In genomic region chr6:72626126-72626525, GRCh38 we compare ENCODE assay signal across 13 cellular contexts. TPM values are rescaled to one million over a fixed set of nuclear protein-coding genes. Genes with fewer than 3 reads are reported as not detected.
A peak's percentile ranks its signal among the peaks of the same experiment; 100 is the strongest.
DNase-seq lines count a peak whose midpoint lies in the region; ATAC-seq and TF ChIP-seq lines count a peak whose summit lies in the region.
"Had no signal": no experiment of that assay in that cellular context is flagged by ENCODE, and none has a peak within 500 bp of the region (broad histone marks: within the 10 kb centered on the region; RNA-seq: fewer than 3 reads in every experiment).

No MANE protein-coding gene starts in this region.

- H3F3A ChIP-seq in GM23248 (ENCODE audit: insufficient read depth), result peaks cover 5% of the 10 kb centered on the region; the same call in 1 of the 2 replicates
- no peaks in the 10 kb centered on the region for H3F3A ChIP-seq in neural progenitor cell (ENCODE audit: low read depth)

- no peak for TF ChIP-seq POLR2A in GM18505 (IDR thresholded peaks at IDR 0.05; ENCODE audit: borderline replicate concordance, extremely low read depth, insufficient read depth, insufficient read length)

- H3K9me2 ChIP-seq in GM23248 (ENCODE audit: insufficient read depth), result no peaks in the 10 kb centered on the region; the same call in 1 of the 2 replicates
- H3K9me2 ChIP-seq: SK-N-SH had no signal

- H3K4me1 ChIP-seq in OCI-LY3 (ENCODE audit: low read length) (peaks cover 42% of the 10 kb centered on the region), GM23248 (ENCODE audit: insufficient read depth) (peaks cover 8% of the 10 kb centered on the region), neural progenitor cell (peaks cover 10% of the 10 kb centered on the region)

- TF ChIP-seq CTCF in OCI-LY3 (IDR thresholded peaks at IDR 0.05; ENCODE audit: low read depth, low read length) (no peak), neural progenitor cell (IDR thresholded peaks at IDR 0.05) (no peak)

- H2AFZ ChIP-seq in OCI-LY3 (ENCODE audit: low read depth, low read length) (no peak overlapping the region), GM23248 (no peak overlapping the region), neural progenitor cell (replicated peaks) (no peak overlapping the region)

- in situ Hi-C loops in GM23248 (cut with MboI), result no loop called here

- H3K36me3 ChIP-seq in OCI-LY3 (replicated peaks; ENCODE audit: low read depth, low read length) (peaks cover 11% of the 10 kb centered on the region), GM23248 (ENCODE audit: low read depth) (no peaks in the 10 kb centered on the region), neural progenitor cell (no peaks in the 10 kb centered on the region)

- H3K27me3 ChIP-seq in OCI-LY3 (ENCODE audit: low read depth, low read length) (no peaks in the 10 kb centered on the region; the same call in 1 of the 2 replicates), GM23248 (replicated peaks; ENCODE audit: insufficient read depth) (no peaks in the 10 kb centered on the region), neural progenitor cell (peaks cover 39% of the 10 kb centered on the region)

- peak overlapping the region; percentile 40 for H3K4me3 ChIP-seq in OCI-LY3 (ENCODE audit: low read length)
- H3K4me3 ChIP-seq in GM23248, result no peak overlapping the region
- no peak overlapping the region for H3K4me3 ChIP-seq in neural progenitor cell

- H3K79me2 ChIP-seq in OCI-LY3 (ENCODE audit: low read length) (peaks cover 74% of the 10 kb centered on the region), GM23248 (ENCODE audit: insufficient read depth) (peaks cover 89% of the 10 kb centered on the region), neural progenitor cell (ENCODE audit: low read depth) (no peaks in the 10 kb centered on the region)

- H3K36me3 Mint-ChIP-seq in neural progenitor cell, result no peaks in the 10 kb centered on the region

- H3K4me1 Mint-ChIP-seq in neural progenitor cell, result peaks cover 1% of the 10 kb centered on the region

- H3K9ac ChIP-seq in OCI-LY3 (ENCODE audit: low read length) (no peak overlapping the region), GM23248 (no peak overlapping the region), neural progenitor cell (no peak overlapping the region)
- H3K9ac ChIP-seq: SK-N-SH had no signal

- ATAC-seq in GM18505 (IDR thresholded peaks at IDR 0.05; ENCODE audit: unreplicated experiment) (peak; percentile 38), GM19395 (IDR thresholded peaks at IDR 0.05; ENCODE audit: unreplicated experiment) (peak; percentile 58), HG02981 (IDR thresholded peaks at IDR 0.05; ENCODE audit: unreplicated experiment) (peak; percentile 40)

- H3K9me3 ChIP-seq in OCI-LY3 (ENCODE audit: insufficient read depth, low read length), result no peaks in the 10 kb centered on the region
- H3K9me3 ChIP-seq in GM23248 (ENCODE audit: low read depth), result no peaks in the 10 kb centered on the region
- H3K9me3 ChIP-seq in neural progenitor cell (ENCODE audit: low read depth), result no peaks in the 10 kb centered on the region
- H3K9me3 ChIP-seq: SK-N-SH had no signal

- H3K4me3 Mint-ChIP-seq in neural progenitor cell, result no peak overlapping the region

- H3K4me2 ChIP-seq in OCI-LY3 (ENCODE audit: low read length) (peak overlapping the region; percentile 63), GM23248 (ENCODE audit: unreplicated experiment) (no peak overlapping the region), neural progenitor cell (no peak overlapping the region)
- H3K4me2 ChIP-seq: SK-N-SH had no signal

- H3K27me3 Mint-ChIP-seq in neural progenitor cell (ENCODE audit: insufficient read depth, low read depth), result peaks cover 14% of the 10 kb centered on the region

- peaks cover 30% of the 10 kb centered on the region for H4K20me1 ChIP-seq in OCI-LY3 (ENCODE audit: insufficient read depth, low read length)
- no peaks in the 10 kb centered on the region for H4K20me1 ChIP-seq in GM23248 (ENCODE audit: insufficient read depth)
- peaks cover 5% of the 10 kb centered on the region for H4K20me1 ChIP-seq in neural progenitor cell (ENCODE audit: low read depth)

- peak overlapping the region; percentile 23 for H3K27ac ChIP-seq in OCI-LY3 (ENCODE audit: low read length)
- H3K27ac ChIP-seq in GM23248, result no peak overlapping the region
- no peak overlapping the region for H3K27ac ChIP-seq in neural progenitor cell

- 66 to 67% methylated on average over 2 of the region's 2 CpGs for WGBS in GM23248 (ENCODE audit: low coverage in 1 of 2, low lambda C conversion rate in 2 of 2, missing lambda C conversion rate in 2 of 2), 2 experiments

- H3K9me3 Mint-ChIP-seq in neural progenitor cell, result no peaks in the 10 kb centered on the region

- no peak overlapping the region for H3K27ac Mint-ChIP-seq in neural progenitor cell

- DNase-seq in GM23248, result no peak
- no peak for DNase-seq in NCI-H2171 treated with DMSO at 0.1 percent for 48 hours (lab: John Stamatoyannopoulos, UW)
- no peak for DNase-seq in neural progenitor cell (ENCODE audit: low spot score)
- DNase-seq in glomerular visceral epithelial cell (ENCODE audit: extremely low spot score), result no peak
- DNase-seq: activated gamma-delta T cell; DMS79; effector CD8-positive, alpha-beta T cell; SK-N-SH; stimulated activated CD4-positive, alpha-beta T cell treated with anti-CD3 and anti-CD28 coated beads, Interleukin-4, amount 100 ng/mL, for 4 hours had no signal

RNA-seq across cellular contexts. Expression of gene KCNQ5, which starts 4.3 kb away (rescaled TPM):
- total RNA-seq in GM23248 (2014; rRNA removed; shearing (Covaris generic)), result 10.8 and 15.8 TPM in 2 replicates
- 4.9 and 5.7 TPM in 2 replicates for polyA plus RNA-seq in GM23248 (2016; fragmentation: Nextera tagmentation; extraction: Ambion mirVana)
- 0.09 TPM in 1 of 2 replicates, not detected in the other for total RNA-seq in neural progenitor cell (ENCODE audit: low replicate concordance)

Comparison
In these comparisons a context has a peak if more than half of its experiments do, and no peak if none do; other contexts are left out.
1. RNA of gene KCNQ5, which starts 4.3 kb away (total RNA-seq): 10.8 to 15.8 TPM in GM23248; 0.09 TPM in neural progenitor cell; every median in the first group is over 10 times any median in the second.
2. Peak in every context shown above with its lines, with median percentiles within 50 percentile points of each other: ATAC-seq.